Comparison of ENCODE assay signal across 1 cellular context in genomic region chr6:149359439-149359838, GRCh38.
TF ChIP-seq lines count a peak whose summit lies in the region.

No MANE protein-coding gene starts in this region.

TF ChIP-seq in K562, 482 proteins besides CTCF, POLR2A, EP300 and RAD21 (continued from another document):
- TF ChIP-seq TSC22D4 (tag; IDR thresholded peaks at IDR 0.05) (no peak), TBP (optimal IDR thresholded peaks at IDR 0.05; ENCODE audit: low read depth, low read length) (no peak), NBN (IDR thresholded peaks at IDR 0.05; ENCODE audit: low read depth) (no peak), FOXP1 (CRISPR knock-in tag; IDR thresholded peaks at IDR 0.05) (no peak), NFYB (IDR thresholded peaks at IDR 0.05; ENCODE audit: extremely low read depth, insufficient read length) (no peak), SAFB (IDR thresholded peaks at IDR 0.05; ENCODE audit: borderline replicate concordance, low read depth, low read length) (no peak), THRB (CRISPR knock-in tag; conservative IDR thresholded peaks at IDR 0.05) (no peak), RBM22 (IDR thresholded peaks at IDR 0.05; ENCODE audit: low read depth, low read length, poor library complexity, severe bottlenecking) (no peak), MTA2 (IDR thresholded peaks at IDR 0.05; ENCODE audit: low read depth) (peak; percentile 75), BCOR (IDR thresholded peaks at IDR 0.05) (no peak), CEBPZ (IDR thresholded peaks at IDR 0.05; ENCODE audit: borderline replicate concordance, low read depth, low read length) (no peak), ZNF778 (CRISPR knock-in tag; IDR thresholded peaks at IDR 0.05) (no peak), SMARCE1 (IDR thresholded peaks at IDR 0.05) (0 out of 2 replicates have a peak, but pooled peaks have one; percentile 45), RBM25 (IDR thresholded peaks at IDR 0.05; ENCODE audit: low read depth, low read length, severe bottlenecking) (no peak), POLR3G (IDR thresholded peaks at IDR 0.05; ENCODE audit: extremely low read depth, insufficient read length, insufficient replicate concordance) (no peak), ZEB2 (IDR thresholded peaks at IDR 0.05) (no peak), BDP1 (IDR thresholded peaks at IDR 0.05; ENCODE audit: insufficient read depth, insufficient read length) (no peak), ZNF395 (CRISPR knock-in tag; IDR thresholded peaks at IDR 0.05) (no peak), BRF2 (IDR thresholded peaks at IDR 0.05; ENCODE audit: borderline replicate concordance, insufficient read depth, insufficient read length) (no peak), CBX1 (IDR thresholded peaks at IDR 0.05; ENCODE audit: low read depth) (no peak), ESRRB (CRISPR knock-in tag; IDR thresholded peaks at IDR 0.05; ENCODE audit: borderline replicate concordance) (no peak), RCOR1 (IDR thresholded peaks at IDR 0.05; ENCODE audit: borderline replicate concordance in 1 of 2, low read depth in 2 of 2, low read length in 2 of 2) (peak in 1 of 2 experiments; percentile 8; a peak in 1 of 4 replicates), ARID3A (IDR thresholded peaks at IDR 0.05; ENCODE audit: borderline replicate concordance, low read depth, low read length) (peak; percentile 75; the same call in 1 of the 2 replicates), NFATC3 (IDR thresholded peaks at IDR 0.05) (no peak), SREBF2 (CRISPR knock-in tag; IDR thresholded peaks at IDR 0.05) (no peak), TRIM25 (IDR thresholded peaks at IDR 0.05; ENCODE audit: borderline replicate concordance) (no peak), RNF219 (CRISPR knock-in tag; IDR thresholded peaks at IDR 0.05) (no peak), ZNF133 (CRISPR knock-in tag; IDR thresholded peaks at IDR 0.05) (no peak), MYBL2 (IDR thresholded peaks at IDR 0.05; ENCODE audit: low read depth) (no peak), MYBL2 (CRISPR knock-in tag; IDR thresholded peaks at IDR 0.05; ENCODE audit: borderline replicate concordance) (no peak), ARID1B (IDR thresholded peaks at IDR 0.05) (peak; percentile 89), HOMEZ (CRISPR knock-in tag; IDR thresholded peaks at IDR 0.05) (no peak), TBL1XR1 (IDR thresholded peaks at IDR 0.05; ENCODE audit: low read length in 2 of 2) (no peak; a peak in 1 of 4 replicates), CREB1 (IDR thresholded peaks at IDR 0.05) (no peak), CREB1 (CRISPR knock-in tag; IDR thresholded peaks at IDR 0.05) (no peak), COPS2 (conservative IDR thresholded peaks at IDR 0.05) (no peak)
